1 cellular context compared by ENCODE assay signal in genomic region chr11:20125927-20126326, GRCh38.
TF ChIP-seq lines count a peak whose summit lies in the region.

No MANE protein-coding gene starts in this region.

TF ChIP-seq in SK-N-SH, 30 proteins besides CTCF, POLR2A, EP300 and RAD21 (continued from another document):
- TF ChIP-seq ZBTB33 (IDR thresholded peaks at IDR 0.05; ENCODE audit: borderline replicate concordance, low read depth) (no peak), EZH2phosphoT487 (IDR thresholded peaks at IDR 0.05; ENCODE audit: borderline replicate concordance, low read depth) (no peak), FOXM1 (IDR thresholded peaks at IDR 0.05; ENCODE audit: low read depth) (no peak), CHD2 (IDR thresholded peaks at IDR 0.05; ENCODE audit: low read length, partially characterized antibody) (no peak), NFIC (IDR thresholded peaks at IDR 0.05; ENCODE audit: borderline replicate concordance) (no peak), ELF1 (IDR thresholded peaks at IDR 0.05) (no peak), RFX5 (IDR thresholded peaks at IDR 0.05; ENCODE audit: low read length) (no peak)
